Comparison of ENCODE assay signal across 8 cellular contexts in genomic region chr3:58471025-58471887, GRCh38. TPM values are rescaled to one million over a fixed set of nuclear protein-coding genes. Genes with fewer than 3 reads are reported as not detected.
DNase-seq lines count a peak whose midpoint lies in the region; ATAC-seq and TF ChIP-seq lines count a peak whose summit lies in the region.

No MANE protein-coding gene starts in this region.

- no peaks in the 10 kb centered on the region for H3K27me3 ChIP-seq in AG04450 (ENCODE audit: control insufficient read depth, insufficient read depth, low read length)

- CTCF ChIA-PET in AG04450 (lab: Charles Lee): interaction anchor here (0.6 to 2.4 kb wide), 4 partner anchors 8 to 97 kb away, joined by 4 to 14 read pairs (median 8); partner anchors contain the start of gene KCTD6

- no peak overlapping the region for H3K4me3 ChIP-seq in AG04450 (ENCODE audit: low read depth, low read length)
- H3K4me3 ChIP-seq in foreskin fibroblast (ENCODE audit: low read depth in 1 of 2, low read length in 2 of 2): no peak overlapping the region

- POLR2A ChIA-PET in AG04450 (lab: Yijun Ruan, JAX): no interaction called here

- DNase-seq in AG04450 (ENCODE audit: low read depth, low spot score): peak; percentile 33
- peak; percentile 92 for DNase-seq in H4 (ENCODE audit: low spot score)
- peak; percentile 89 for DNase-seq in NCI-H460 (ENCODE audit: extremely low read depth, low read depth)
- DNase-seq in activated T-cell treated with anti-CD3 and anti-CD28 coated beads for 4 hours: peak; percentile 5
- DNase-seq in foreskin fibroblast: peak; percentile 80 to 84
- DNase-seq in sciatic nerve (ENCODE audit: low spot score): no peak
- no peak for DNase-seq in GM10266 (ENCODE audit: extremely low spot score)
- no peak for DNase-seq in effector CD4-positive, alpha-beta T cell

- H3K27ac ChIP-seq in AG04450 (ENCODE audit: low read depth, low read length): peak overlapping the region; percentile 75

- TF ChIP-seq CTCF in AG04450 (IDR thresholded peaks at IDR 0.05; ENCODE audit: low read depth, low read length) (no peak), foreskin fibroblast (IDR thresholded peaks at IDR 0.05; ENCODE audit: low read depth, low read length) (no peak), GM10266 (IDR thresholded peaks at IDR 0.05; ENCODE audit: control insufficient read depth, insufficient read depth, low read depth, missing control alignments) (no peak)

- ATAC-seq in sciatic nerve: peak; percentile 84

- intact Hi-C loops in sciatic nerve (cut with DNase I): no loop called here

- no peaks in the 10 kb centered on the region for H3K9me3 ChIP-seq in AG04450 (ENCODE audit: control insufficient read depth, insufficient read depth, low read length)

RNA-seq across cellular contexts. Expression of gene KCTD6, which starts 20.6 kb away (rescaled TPM):
- polyA plus RNA-seq in AG04450 (2011; rRNA removed): 9.6 and 13.7 TPM in 2 replicates
- 6.2 and 8.1 TPM in 2 replicates for polyA minus RNA-seq in AG04450 (2011; rRNA and poly(A)+ RNA removed)
- 7.9 and 11.1 TPM in 2 replicates for total RNA-seq in H4 (2014; rRNA removed; shearing (Covaris generic))
- total RNA-seq in NCI-H460 (2014; rRNA removed; shearing (Covaris generic)): 16.1 and 20.2 TPM in 2 replicates
- 17.2 and 19.7 TPM in 2 replicates for polyA plus RNA-seq in NCI-H460 (2014; cell fraction: nucleus; rRNA removed)
- total RNA-seq in sciatic nerve: 13.7 TPM

RNA-seq across cellular contexts. Expression of gene PDHB, which starts 37.6 kb away (rescaled TPM):
- polyA plus RNA-seq in AG04450 (2011; rRNA removed): 85.9 and 109 TPM in 2 replicates
- 31.4 and 40.9 TPM in 2 replicates for polyA minus RNA-seq in AG04450 (2011; rRNA and poly(A)+ RNA removed)
- total RNA-seq in H4 (2014; rRNA removed; shearing (Covaris generic)): 172 and 193 TPM in 2 replicates
- total RNA-seq in NCI-H460 (2014; rRNA removed; shearing (Covaris generic)): 64.1 and 73.9 TPM in 2 replicates
- 85.9 and 110 TPM in 2 replicates for polyA plus RNA-seq in NCI-H460 (2014; cell fraction: nucleus; rRNA removed)
- 55.9 TPM for total RNA-seq in sciatic nerve

Comparison
In these comparisons a context has a peak if more than half of its experiments do, and no peak if none do; other contexts are left out.
1. DNase-seq: peak in AG04450 (single experiment), H4 (single experiment), NCI-H460 (single experiment), activated T-cell treated with anti-CD3 and anti-CD28 coated beads for 4 hours (single experiment) and foreskin fibroblast (2 of 2); none in sciatic nerve (single experiment), GM10266 (single experiment) and effector CD4-positive, alpha-beta T cell (single experiment).